In genomic region chr2:239910851-239911629, GRCh38 we compare ENCODE assay signal across 10 cellular contexts.
DNase-seq lines count a peak whose midpoint lies in the region; ATAC-seq and TF ChIP-seq lines count a peak whose summit lies in the region.
"Had no signal": no experiment of that assay in that cellular context is flagged by ENCODE, and none has a peak within 500 bp of the region (broad histone marks: within the 10 kb centered on the region; RNA-seq: fewer than 3 reads in every experiment).

No MANE protein-coding gene starts in this region.

- peaks cover 4 to 13% (median 9%) of the 10 kb centered on the region in 3 donors for H3K4me1 Mint-ChIP-seq in CD8-positive, alpha-beta memory T cell
- peaks cover 8% of the 10 kb centered on the region for H3K4me1 Mint-ChIP-seq in central memory CD8-positive, alpha-beta T cell
- peaks cover 21 to 29% (median 23%) of the 10 kb centered on the region in 3 donors for H3K4me1 Mint-ChIP-seq in naive B cell

- H3K4me1 ChIP-seq in CD8-positive, alpha-beta memory T cell (ENCODE audit: insufficient read depth, low read length): peaks cover 12% of the 10 kb centered on the region
- H3K4me1 ChIP-seq in hepatocyte (ENCODE audit: insufficient read depth) (no peaks in the 10 kb centered on the region), A673 (ENCODE audit: insufficient read depth, low read length, poor library complexity, severe bottlenecking) (no peaks in the 10 kb centered on the region)

- H3K9me2 ChIP-seq in hepatocyte (replicated peaks; ENCODE audit: insufficient read depth): no peaks in the 10 kb centered on the region

- no peak for TF ChIP-seq CTCF in hepatocyte (IDR thresholded peaks at IDR 0.05; ENCODE audit: poor library complexity)
- no peak for TF ChIP-seq CTCF in A673 (conservative IDR thresholded peaks at IDR 0.05; ENCODE audit: low read depth, low read length)

- no peak overlapping the region for H3K4me2 ChIP-seq in hepatocyte

- DNase-seq in CD8-positive, alpha-beta memory T cell: no peak
- DNase-seq in NOMO-1 (lab: John Stamatoyannopoulos, UW; ENCODE audit: unreplicated experiment in 2 of 2) (peak; percentile 92 to 99), naive B cell (peak; percentile 31), hepatocyte (ENCODE audit: low spot score) (no peak), HT-29 (ENCODE audit: low spot score) (no peak), A673 (ENCODE audit: low spot score) (no peak), NCI-H1092 (lab: John Stamatoyannopoulos, UW) (no peak)
- DNase-seq in central memory CD8-positive, alpha-beta T cell (ENCODE audit: low spot score in 2 of 2): no peak
- DNase-seq: DMS53 had no signal

- H3K79me2 ChIP-seq in hepatocyte: no peaks in the 10 kb centered on the region

- H3K27me3 ChIP-seq in CD8-positive, alpha-beta memory T cell (ENCODE audit: insufficient read depth, low read length, poor library complexity, severe bottlenecking): no peaks in the 10 kb centered on the region
- H3K27me3 ChIP-seq in hepatocyte (no peaks in the 10 kb centered on the region), A673 (replicated peaks; ENCODE audit: insufficient read depth, low read depth, low read length, poor library complexity) (no peaks in the 10 kb centered on the region)

- H3K36me3 Mint-ChIP-seq in CD8-positive, alpha-beta memory T cell: no peaks in the 10 kb centered on the region
- H3K36me3 Mint-ChIP-seq in central memory CD8-positive, alpha-beta T cell (ENCODE audit: insufficient read depth): peaks cover 2% of the 10 kb centered on the region
- H3K36me3 Mint-ChIP-seq in naive B cell: peaks cover 0 to 4% of the 10 kb centered on the region in 2 donors
- H3K36me3 Mint-ChIP-seq: activated naive CD8-positive, alpha-beta T cell had no signal

- ATAC-seq in central memory CD8-positive, alpha-beta T cell (replicated peaks; ENCODE audit: extremely low read depth, poor library complexity, severe bottlenecking): peak; percentile 60
- ATAC-seq in naive B cell (ENCODE audit: low read depth in 2 of 2): peak; percentile 97 to 98

- peaks cover 0 to 2% of the 10 kb centered on the region in 2 donors for H3K27me3 Mint-ChIP-seq in CD8-positive, alpha-beta memory T cell
- no peaks in the 10 kb centered on the region for H3K27me3 Mint-ChIP-seq in central memory CD8-positive, alpha-beta T cell
- no peaks in the 10 kb centered on the region for H3K27me3 Mint-ChIP-seq in naive B cell
- H3K27me3 Mint-ChIP-seq: activated naive CD8-positive, alpha-beta T cell had no signal

- no peaks in the 10 kb centered on the region for H4K20me1 ChIP-seq in hepatocyte (ENCODE audit: insufficient read depth, poor library complexity, severe bottlenecking)

- BruUV-seq in A673 (replicated peaks; lab: Mats Ljungman, UMichigan): no TSS peak

- H3K27ac Mint-ChIP-seq in CD8-positive, alpha-beta memory T cell: peak overlapping the region in 6 of 8 donors; percentile 5 to 64 (median 21)
- H3K27ac Mint-ChIP-seq in central memory CD8-positive, alpha-beta T cell (ENCODE audit: low read depth): no peak overlapping the region
- H3K27ac Mint-ChIP-seq in naive B cell: peak overlapping the region; percentile 64 to 96 (median 92)
- H3K27ac Mint-ChIP-seq: activated naive CD8-positive, alpha-beta T cell had no signal

- no peak overlapping the region for H3K27ac ChIP-seq in CD8-positive, alpha-beta memory T cell (ENCODE audit: low read depth, low read length)
- H3K27ac ChIP-seq in hepatocyte (no peak overlapping the region), A673 (ENCODE audit: low read depth, low read length, poor library complexity, severe bottlenecking) (no peak overlapping the region)

- H2AFZ ChIP-seq in hepatocyte: no peak overlapping the region

- POLR2A ChIA-PET in CD8-positive, alpha-beta memory T cell (lab: Charles Lee): no interaction called here
- POLR2A ChIA-PET in A673 (lab: Charles Lee; ENCODE audit: low non-redundant PET): no interaction called here

- no peak overlapping the region for H3K4me3 ChIP-seq in CD8-positive, alpha-beta memory T cell (ENCODE audit: low read length)
- H3K4me3 ChIP-seq in hepatocyte: no peak overlapping the region
- no peak overlapping the region for H3K4me3 ChIP-seq in A673 (ENCODE audit: low read depth, low read length, poor library complexity, severe bottlenecking)

- peak overlapping the region in 2 of 7 donors; percentile 10 to 44 for H3K4me3 Mint-ChIP-seq in CD8-positive, alpha-beta memory T cell
- H3K4me3 Mint-ChIP-seq in central memory CD8-positive, alpha-beta T cell: no peak overlapping the region
- H3K4me3 Mint-ChIP-seq in naive B cell: peak overlapping the region in 7 of 8 donors; percentile 63 to 83 (median 79)
- H3K4me3 Mint-ChIP-seq: activated naive CD8-positive, alpha-beta T cell had no signal

- CTCF ChIA-PET in CD8-positive, alpha-beta memory T cell (lab: Charles Lee): no interaction called here
- CTCF ChIA-PET in A673 (lab: Charles Lee): no interaction called here

- peaks cover 3% of the 10 kb centered on the region for H3K9me3 ChIP-seq in CD8-positive, alpha-beta memory T cell (ENCODE audit: low read length)
- H3K9me3 ChIP-seq in hepatocyte (ENCODE audit: low read depth): no peaks in the 10 kb centered on the region
- peaks cover 4% of the 10 kb centered on the region for H3K9me3 ChIP-seq in A673 (ENCODE audit: low read depth, low read length, poor library complexity, severe bottlenecking)

- H3K9me3 Mint-ChIP-seq in CD8-positive, alpha-beta memory T cell: peaks cover 0 to 4% (median 0%) of the 10 kb centered on the region in 5 donors
- H3K9me3 Mint-ChIP-seq in central memory CD8-positive, alpha-beta T cell: no peaks in the 10 kb centered on the region
- H3K9me3 Mint-ChIP-seq in naive B cell: peaks cover 0 to 9% (median 3%) of the 10 kb centered on the region in 7 donors

- intact Hi-C loops in A673 (cut with micrococcal nuclease; ENCODE audit: unreplicated experiment): no loop called here

- WGBS in hepatocyte (ENCODE audit: low lambda C conversion rate, missing lambda C conversion rate): 79% methylated on average over 16 of the region's 16 CpGs

- H3K36me3 ChIP-seq in CD8-positive, alpha-beta memory T cell (ENCODE audit: insufficient read depth, low read length): no peaks in the 10 kb centered on the region
- H3K36me3 ChIP-seq in hepatocyte (replicated peaks; ENCODE audit: insufficient read depth, low read depth): no peaks in the 10 kb centered on the region
- no peaks in the 10 kb centered on the region for H3K36me3 ChIP-seq in A673 (ENCODE audit: insufficient read depth, low read length, poor library complexity, severe bottlenecking)

Comparison
In these comparisons a context has a peak if more than half of its experiments do, and no peak if none do; other contexts are left out.
1. DNase-seq: peak in NOMO-1 (2 of 2) and naive B cell (single experiment); none in CD8-positive, alpha-beta memory T cell (0 of 5), central memory CD8-positive, alpha-beta T cell (0 of 2), hepatocyte (single experiment), HT-29 (single experiment), A673 (single experiment) and NCI-H1092 (single experiment).